Comparison of ENCODE assay signal across 19 cellular contexts in genomic region chr9:135181336-135181735, GRCh38.
DNase-seq lines count a peak whose midpoint lies in the region; ATAC-seq and TF ChIP-seq lines count a peak whose summit lies in the region.
"Had no signal": no experiment of that assay in that cellular context is flagged by ENCODE, and none has a peak within 500 bp of the region (broad histone marks: within the 10 kb centered on the region; RNA-seq: fewer than 3 reads in every experiment).

No MANE protein-coding gene starts in this region.

- ATAC-seq in GM18861 (IDR thresholded peaks at IDR 0.05; ENCODE audit: unreplicated experiment): no peak
- ATAC-seq: GM12878, GM23338 had no signal

- peak; percentile 22 for DNase-seq in Ammon's horn (ENCODE audit: low spot score)
- DNase-seq in myocyte (ENCODE audit: low read depth): peak; percentile 1
- DNase-seq in HEK293T (ENCODE audit: extremely low spot score): no peak
- no peak for DNase-seq in NCI-H524 treated with DMSO at 0.1 percent for 48 hours (lab: John Stamatoyannopoulos, UW)
- DNase-seq: BE2C; Calu3; CD4-positive, alpha-beta T cell; CD8-positive, alpha-beta memory T cell; COR-L47; DMS53; EL; GDM1 had no signal

- no peaks in the 10 kb centered on the region for H3K36me3 ChIP-seq in HEK293 (ENCODE audit: control insufficient read depth in 2 of 2, insufficient read depth in 1 of 2, low read length in 2 of 2)
- H3K36me3 ChIP-seq: BE2C; BLaER1 treated with 17β-estradiol and CSF1 and Interleukin-3, amounts not matched to agents 10 nM and 100 nM; HAP-1 had no signal

- POLR2A ChIA-PET in HEK293 (lab: Yijun Ruan, JAX) (no interaction called here), HEK293T (lab: Yijun Ruan, JAX) (no interaction called here)

- no peak overlapping the region for H3K4me3 ChIP-seq in HEK293 (ENCODE audit: low read depth, low read length)
- H3K4me3 ChIP-seq: BLaER1 treated with 17β-estradiol and CSF1 and Interleukin-3, amounts not matched to agents 10 nM and 100 nM; GM12878; GM23338; HAP-1 had no signal

- H3K4me1 ChIP-seq in HEK293 (ENCODE audit: control insufficient read depth, insufficient read depth, low read length): no peaks in the 10 kb centered on the region
- H3K4me1 ChIP-seq: HAP-1 had no signal

- H3K9me3 ChIP-seq in HEK293 (ENCODE audit: control insufficient read depth, insufficient read depth, low read depth, low read length): no peaks in the 10 kb centered on the region
- H3K9me3 ChIP-seq: BE2C; BLaER1 treated with 17β-estradiol and CSF1 and Interleukin-3, amounts not matched to agents 10 nM and 100 nM; HAP-1 had no signal

- no peak overlapping the region for H3K27ac ChIP-seq in HEK293 (ENCODE audit: extremely low read depth, low read depth, low read length)
- H3K27ac ChIP-seq: 22Rv1; BLaER1 treated with 17β-estradiol and CSF1 and Interleukin-3, amounts not matched to agents 10 nM and 100 nM had no signal

- no peak for TF ChIP-seq CTCF in HEK293 (tag by site-specific recombination; IDR thresholded peaks at IDR 0.05)

- CTCF ChIA-PET in HEK293 (lab: Yijun Ruan, JAX): no interaction called here
- CTCF ChIA-PET in HEK293T (lab: Yijun Ruan, JAX): no interaction called here

TF ChIP-seq in HEK293, 187 proteins besides CTCF, POLR2A, EP300 and RAD21:
- TF ChIP-seq SETDB1 (IDR thresholded peaks at IDR 0.05; ENCODE audit: insufficient read length, low read length): no peak
- TF ChIP-seq SCRT2 (tag by site-specific recombination; IDR thresholded peaks at IDR 0.05): peak; percentile 61

TF ChIP-seq in HEK293T, 16 proteins besides CTCF, POLR2A, EP300 and RAD21:
- TF ChIP-seq FOXA1 (IDR thresholded peaks at IDR 0.05) (no peak), BHLHE40 (IDR thresholded peaks at IDR 0.05; ENCODE audit: borderline replicate concordance) (no peak), ELF4 (IDR thresholded peaks at IDR 0.05) (no peak), FOXK2 (IDR thresholded peaks at IDR 0.05) (no peak), ARNT (IDR thresholded peaks at IDR 0.05) (no peak), SP1 (IDR thresholded peaks at IDR 0.05) (no peak)

Comparison
In these comparisons a context has a peak if more than half of its experiments do, and no peak if none do; other contexts are left out.
1. DNase-seq: peak in Ammon's horn (single experiment) and myocyte (single experiment); none in HEK293T (single experiment) and NCI-H524 treated with DMSO at 0.1 percent for 48 hours (single experiment).